In the genomic region with DNA sequence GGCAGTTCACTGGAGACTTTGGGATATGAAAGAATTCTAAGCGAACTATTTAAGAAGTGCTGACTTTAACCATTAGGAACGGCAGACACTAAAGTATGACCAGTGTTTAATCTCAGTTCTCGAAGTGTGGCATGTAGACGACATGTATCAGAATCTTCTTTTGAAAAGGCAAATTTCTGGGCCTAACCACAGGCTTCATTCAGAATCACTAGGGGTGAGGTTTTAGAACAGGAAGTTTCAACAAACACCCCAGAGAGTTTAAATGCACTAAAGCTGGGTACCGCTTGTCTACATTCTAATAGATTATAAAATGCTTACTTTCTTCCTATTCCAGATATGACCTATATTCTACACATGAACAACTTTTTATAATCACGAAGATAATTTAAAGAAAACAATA, we compare ENCODE assay signal across 11 cellular contexts.
DNase-seq lines count a peak whose midpoint lies in the region; ATAC-seq and TF ChIP-seq lines count a peak whose summit lies in the region.
"Had no signal": no experiment of that assay in that cellular context is flagged by ENCODE, and none has a peak within 500 bp of the region (broad histone marks: within the 10 kb centered on the region; RNA-seq: fewer than 3 reads in every experiment).

No MANE protein-coding gene starts in this region.

- no peak overlapping the region for H3K27ac ChIP-seq in breast epithelium
- no peak overlapping the region for H3K27ac ChIP-seq in RWPE1
- no peak overlapping the region for H3K27ac ChIP-seq in SJCRH30

- no peaks in the 10 kb centered on the region for H3K27me3 Mint-ChIP-seq in activated naive CD8-positive, alpha-beta T cell
- no peaks in the 10 kb centered on the region for H3K27me3 Mint-ChIP-seq in Calu3 (ENCODE audit: unreplicated experiment)

- TF ChIP-seq CTCF in GM10248 (IDR thresholded peaks at IDR 0.05; ENCODE audit: control extremely low read depth, extremely low read depth, low read depth, missing control alignments): no peak
- no peak for TF ChIP-seq CTCF in Calu3 (IDR thresholded peaks at IDR 0.05; ENCODE audit: unreplicated experiment)
- TF ChIP-seq CTCF in breast epithelium (IDR thresholded peaks at IDR 0.05): no peak
- TF ChIP-seq CTCF in RWPE1 (conservative IDR thresholded peaks at IDR 0.05; ENCODE audit: low read depth): no peak

- CTCF ChIA-PET in GM10248 (lab: Yijun Ruan, JAX): interaction anchor here (0.8 to 3.1 kb wide), 4 partner anchors 9 to 179 kb away, joined by 3 to 17 read pairs (median 4); no protein-coding TSS in a partner anchor
- CTCF ChIA-PET in Calu3 (lab: Charles Lee): no interaction called here
- CTCF ChIA-PET in RWPE1 (lab: Yijun Ruan, JAX): interaction anchor here (0.7 kb wide), 1 partner anchor 38 kb away, joined by 4 read pairs; no protein-coding TSS in a partner anchor

- POLR2A ChIA-PET in GM10248 (lab: Yijun Ruan, JAX) (no interaction called here), RWPE1 (lab: Yijun Ruan, JAX; ENCODE audit: low non-redundant PET) (no interaction called here)

- no peak overlapping the region for H3K4me3 ChIP-seq in breast epithelium
- no peak overlapping the region for H3K4me3 ChIP-seq in SJCRH30

- no peaks in the 10 kb centered on the region for H3K36me3 ChIP-seq in breast epithelium
- H3K36me3 ChIP-seq in SJCRH30: no peaks in the 10 kb centered on the region

- ATAC-seq in GM19452 (IDR thresholded peaks at IDR 0.05; ENCODE audit: unreplicated experiment): peak; percentile 76
- peak; percentile 80 for ATAC-seq in HG03108 (IDR thresholded peaks at IDR 0.05; ENCODE audit: unreplicated experiment)

- peak; percentile 64 for DNase-seq in GM10248 (ENCODE audit: extremely low spot score)
- DNase-seq in Calu3: no peak
- DNase-seq in breast epithelium (ENCODE audit: low spot score in 2 of 2): no peak
- DNase-seq in RWPE1 (ENCODE audit: low spot score): no peak
- DNase-seq in SJCRH30: no peak
- DNase-seq: DMS79 treated with DMSO at 0.1 percent for 48 hours; stimulated activated naive CD4-positive, alpha-beta T cell treated with Interleukin-2 at 50 U/mL for 16 hours had no signal

- no TSS peak for BruUV-seq in Calu3 (replicated peaks; lab: Mats Ljungman, UMichigan)

- H3K9me3 Mint-ChIP-seq in activated naive CD8-positive, alpha-beta T cell (ENCODE audit: low read depth): no peaks in the 10 kb centered on the region
- no peaks in the 10 kb centered on the region for H3K9me3 Mint-ChIP-seq in Calu3 (ENCODE audit: low read depth, unreplicated experiment)

- intact Hi-C loops in Calu3 (cut with micrococcal nuclease; ENCODE audit: unreplicated experiment): no loop called here
- intact Hi-C loops in breast epithelium (cut with DNase I; ENCODE audit: low total_unique reads): no loop called here

- peaks cover 23% of the 10 kb centered on the region for H3K36me3 Mint-ChIP-seq in activated naive CD8-positive, alpha-beta T cell
- H3K36me3 Mint-ChIP-seq in Calu3 (ENCODE audit: insufficient read depth, unreplicated experiment): no peaks in the 10 kb centered on the region

- no peaks in the 10 kb centered on the region for H3K27me3 ChIP-seq in breast epithelium
- no peaks in the 10 kb centered on the region for H3K27me3 ChIP-seq in SJCRH30

- H3K9me3 ChIP-seq in breast epithelium (no peaks in the 10 kb centered on the region), SJCRH30 (replicated peaks) (no peaks in the 10 kb centered on the region)

- H3K4me1 Mint-ChIP-seq in activated naive CD8-positive, alpha-beta T cell (ENCODE audit: low read depth): peaks cover 78% of the 10 kb centered on the region
- H3K4me1 Mint-ChIP-seq in Calu3 (ENCODE audit: low read depth, unreplicated experiment): no peaks in the 10 kb centered on the region

- H3K4me1 ChIP-seq in breast epithelium: no peaks in the 10 kb centered on the region
- H3K4me1 ChIP-seq in SJCRH30: no peaks in the 10 kb centered on the region

- no peak for TF ChIP-seq POLR2A in breast epithelium (IDR thresholded peaks at IDR 0.05)

- peak overlapping the region; percentile 86 for H3K27ac Mint-ChIP-seq in activated naive CD8-positive, alpha-beta T cell
- H3K27ac Mint-ChIP-seq in Calu3 (ENCODE audit: unreplicated experiment): no peak overlapping the region

- H3K4me3 Mint-ChIP-seq in activated naive CD8-positive, alpha-beta T cell: peak overlapping the region; percentile 55
- H3K4me3 Mint-ChIP-seq in Calu3 (ENCODE audit: low read depth, unreplicated experiment): no peak overlapping the region
- H3K4me3 Mint-ChIP-seq: neural crest cell had no signal
